ENCODE assay signal across 10 cellular contexts in the genomic region with DNA sequence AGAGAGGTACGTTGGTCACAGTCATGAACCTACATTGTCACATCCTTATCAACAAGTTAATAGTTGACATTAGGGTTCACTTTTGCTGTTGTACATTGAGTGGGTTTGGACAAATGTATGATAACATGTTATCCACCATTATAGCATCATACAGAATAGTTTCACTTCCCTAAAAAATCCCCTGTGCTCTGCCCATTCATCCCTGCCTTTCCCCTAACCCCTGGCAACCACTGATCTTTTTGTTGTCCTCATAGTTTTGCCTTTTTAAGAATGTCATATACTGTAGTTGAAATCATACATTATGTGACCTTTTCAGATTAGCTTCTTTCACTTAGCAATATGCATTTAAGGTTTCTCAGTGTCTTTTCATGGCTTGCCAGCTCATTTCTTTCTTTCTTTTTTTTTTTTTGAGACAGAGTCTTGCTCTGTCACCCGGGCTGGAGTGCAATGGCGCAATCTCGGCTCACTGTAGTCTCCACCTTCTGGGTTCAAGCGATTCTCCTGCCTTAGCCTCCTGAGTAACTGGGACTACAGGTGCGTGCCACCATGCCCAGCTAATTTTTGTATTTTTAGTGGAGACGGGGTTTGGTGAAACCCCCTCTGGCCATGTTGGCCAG. TPM values are rescaled to one million over a fixed set of nuclear protein-coding genes. Genes with fewer than 3 reads are reported as not detected.
A peak's percentile ranks its signal among the peaks of the same experiment; 100 is the strongest.
DNase-seq lines count a peak whose midpoint lies in the region; ATAC-seq lines count a peak whose summit lies in the region.
"Had no signal": no experiment of that assay in that cellular context is flagged by ENCODE, and none has a peak within 500 bp of the region (broad histone marks: within the 10 kb centered on the region; RNA-seq: fewer than 3 reads in every experiment).

No MANE protein-coding gene starts in this region.

- H3K4me1 Mint-ChIP-seq in activated T-cell treated with anti-CD3 and anti-CD28 coated beads, Interleukin-2, amount 50 U/mL, for 24 hours (ENCODE audit: low read depth), result peaks cover 52% of the 10 kb centered on the region
- peaks cover 19% of the 10 kb centered on the region for H3K4me1 Mint-ChIP-seq in T-helper 17 cell

- peaks cover 37% of the 10 kb centered on the region for H3K36me3 Mint-ChIP-seq in activated T-cell treated with anti-CD3 and anti-CD28 coated beads, Interleukin-2, amount 50 U/mL, for 24 hours (ENCODE audit: low read depth)
- no peaks in the 10 kb centered on the region for H3K36me3 Mint-ChIP-seq in T-helper 17 cell (ENCODE audit: low read depth)

- peak overlapping the region; percentile 51 for H3K27ac Mint-ChIP-seq in activated T-cell treated with anti-CD3 and anti-CD28 coated beads, Interleukin-2, amount 50 U/mL, for 24 hours
- no peak overlapping the region for H3K27ac Mint-ChIP-seq in T-helper 17 cell

- H3K27me3 Mint-ChIP-seq in activated T-cell treated with anti-CD3 and anti-CD28 coated beads, Interleukin-2, amount 50 U/mL, for 24 hours, result no peaks in the 10 kb centered on the region
- H3K27me3 Mint-ChIP-seq in T-helper 17 cell, result no peaks in the 10 kb centered on the region

- no peak for DNase-seq in activated T-cell treated with anti-CD3 and anti-CD28 coated beads, Interleukin-2, amount 50 U/mL, for 24 hours
- no peak for DNase-seq in activated T-cell treated with anti-CD3 and anti-CD28 coated beads, Interleukin-2, amount 50 U/mL, for 48 hours
- no peak for DNase-seq in stimulated activated naive CD8-positive, alpha-beta T cell treated with anti-CD3 and anti-CD28 coated beads, Interleukin-15, Interleukin-2, amounts not matched to agents 100 U/mL and 50 U/mL, for 24 hours
- DNase-seq in NCI-H146 (lab: John Stamatoyannopoulos, UW) (no peak), T-helper 17 cell (no peak), NCI-H446 (lab: John Stamatoyannopoulos, UW) (no peak)
- DNase-seq: cerebellar nuclear complex, head of caudate nucleus had no signal

- H3K4me3 Mint-ChIP-seq in activated T-cell treated with anti-CD3 and anti-CD28 coated beads, Interleukin-2, amount 50 U/mL, for 24 hours, result no peak overlapping the region
- H3K4me3 Mint-ChIP-seq in T-helper 17 cell, result no peak overlapping the region

- H3K9me3 Mint-ChIP-seq in activated T-cell treated with anti-CD3 and anti-CD28 coated beads, Interleukin-2, amount 50 U/mL, for 24 hours, result peaks cover 2% of the 10 kb centered on the region

- H3K9me3 ChIP-seq in T-helper 17 cell (ENCODE audit: control insufficient read depth, low read length, poor library complexity, severe bottlenecking), result no peaks in the 10 kb centered on the region

- ATAC-seq in HG02610 (IDR thresholded peaks at IDR 0.05; ENCODE audit: unreplicated experiment) (peak; percentile 78), HG03558 (IDR thresholded peaks at IDR 0.05; ENCODE audit: extremely low read depth, unreplicated experiment) (peak; percentile 57), T-helper 17 cell (no peak)
- peak; percentile 73 for ATAC-seq in stimulated activated naive CD8-positive, alpha-beta T cell treated with anti-CD3 and anti-CD28 coated beads, Interleukin-15, Interleukin-2, amounts not matched to agents 100 U/mL and 50 U/mL, for 24 hours

RNA-seq across cellular contexts. Expression of gene UCK2, which starts 50.6 kb away (rescaled TPM):
- 1 to 10 TPM; 3.3 to 5.6 TPM for total RNA-seq in T-helper 17 cell
